In genomic region chr2:160574472-160575140, GRCh38 we compare ENCODE assay signal across 10 cellular contexts.
DNase-seq lines count a peak whose midpoint lies in the region; ATAC-seq and TF ChIP-seq lines count a peak whose summit lies in the region.
"Had no signal": no experiment of that assay in that cellular context is flagged by ENCODE, and none has a peak within 500 bp of the region (broad histone marks: within the 10 kb centered on the region; RNA-seq: fewer than 3 reads in every experiment).

No MANE protein-coding gene starts in this region.

- H3K4me3 ChIP-seq in fibroblast of mammary gland (ENCODE audit: control insufficient read depth, low read depth, low read length), result no peak overlapping the region
- H3K4me3 ChIP-seq: ascending aorta had no signal

- ATAC-seq in sciatic nerve, result peak; percentile 29

- intact Hi-C loops in sciatic nerve (cut with DNase I), result no loop called here

- no peak for TF ChIP-seq CTCF in fibroblast of mammary gland (conservative IDR thresholded peaks at IDR 0.05; ENCODE audit: control insufficient read depth, insufficient read depth, low read depth, low read length)

- DNase-seq in H4 (ENCODE audit: low spot score), result peak; percentile 10
- peak; percentile 9 for DNase-seq in RKO (ENCODE audit: low spot score)
- DNase-seq in fibroblast of mammary gland (ENCODE audit: low read depth), result peak; percentile 88
- DNase-seq in sciatic nerve (ENCODE audit: low spot score), result no peak
- no peak for DNase-seq in NCI-H1417 treated with DMSO at 0.1 percent for 48 hours (lab: John Stamatoyannopoulos, UW)
- no peak for DNase-seq in effector CD4-positive, alpha-beta T cell
- no peak for DNase-seq in OCI-M1 (lab: John Stamatoyannopoulos, UW)
- DNase-seq in iPS-NIHi7 (ENCODE audit: extremely low spot score), result no peak
- DNase-seq: NCI-H2171 had no signal

Comparison
In these comparisons a context has a peak if more than half of its experiments do, and no peak if none do; other contexts are left out.
1. DNase-seq: peak in H4 (single experiment), RKO (single experiment) and fibroblast of mammary gland (single experiment); none in sciatic nerve (single experiment), NCI-H1417 treated with DMSO at 0.1 percent for 48 hours (single experiment), effector CD4-positive, alpha-beta T cell (single experiment), OCI-M1 (single experiment) and iPS-NIHi7 (single experiment).